Comparison of ENCODE assay signal across 12 cellular contexts in the genomic region with DNA sequence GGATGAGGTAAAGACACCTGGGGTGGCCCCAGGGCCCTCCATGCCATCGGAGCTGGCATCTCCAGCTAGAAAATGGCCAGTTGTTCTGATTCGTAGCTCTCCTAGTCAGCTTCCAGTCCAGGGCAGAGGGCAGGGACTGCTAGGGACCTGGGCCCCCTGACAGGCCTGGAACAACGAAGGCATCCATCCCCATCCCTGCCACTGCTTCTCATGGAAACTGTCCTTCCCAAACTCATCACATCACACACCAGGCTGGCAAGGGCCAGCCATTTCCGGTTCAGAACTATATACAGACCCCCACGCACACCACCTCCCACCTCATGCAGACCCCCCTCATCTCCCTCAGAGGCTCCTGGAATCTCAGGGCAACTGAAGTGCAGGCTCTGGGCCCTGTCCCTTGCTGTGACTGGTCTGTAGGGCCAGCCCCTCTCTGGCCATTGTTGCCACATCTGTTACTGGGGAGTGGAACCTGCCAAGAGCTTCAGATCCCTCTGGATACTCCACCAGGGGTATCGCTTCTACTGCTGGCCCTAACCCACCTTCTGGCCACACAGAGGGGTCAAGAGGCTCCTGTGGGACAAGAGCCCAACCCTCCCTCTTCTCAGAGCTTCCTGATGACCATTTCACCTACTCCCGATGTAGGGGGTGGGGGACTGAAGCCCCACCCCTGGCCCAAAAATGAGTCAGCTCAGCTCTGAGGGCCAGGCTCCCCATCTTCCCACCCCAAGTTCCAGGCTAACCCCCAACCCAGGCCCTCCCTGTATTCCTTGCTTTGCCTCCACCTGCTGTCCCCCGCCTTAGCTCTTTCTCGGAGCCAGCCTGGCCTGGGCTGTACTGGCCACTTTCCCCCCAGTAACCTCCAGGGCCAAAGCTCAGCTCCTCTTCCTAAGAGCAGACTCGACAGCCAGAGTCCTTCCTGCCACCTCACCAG. TPM values are rescaled to one million over a fixed set of nuclear protein-coding genes. Genes with fewer than 3 reads are reported as not detected.
DNase-seq lines count a peak whose midpoint lies in the region; ATAC-seq and TF ChIP-seq lines count a peak whose summit lies in the region.
"Had no signal": no experiment of that assay in that cellular context is flagged by ENCODE, and none has a peak within 500 bp of the region (broad histone marks: within the 10 kb centered on the region; RNA-seq: fewer than 3 reads in every experiment).

No MANE protein-coding gene starts in this region.

- H3K9me3 Mint-ChIP-seq in activated CD4-positive, alpha-beta T cell treated with anti-CD3 and anti-CD28 coated beads, Interleukin-2, amount 10 ng/mL, durations not matched to agents 24 days and 14 days: no peaks in the 10 kb centered on the region
- no peaks in the 10 kb centered on the region for H3K9me3 Mint-ChIP-seq in effector memory CD8-positive, alpha-beta T cell

- H3K4me1 ChIP-seq in OCI-LY1 (ENCODE audit: insufficient read depth, low read length, severe bottlenecking): peaks cover 86% of the 10 kb centered on the region

- H3K9me3 ChIP-seq in OCI-LY1 (ENCODE audit: low read length): no peaks in the 10 kb centered on the region
- H3K9me3 ChIP-seq: ovary had no signal

- peaks cover 53% of the 10 kb centered on the region for H3K4me1 Mint-ChIP-seq in activated CD4-positive, alpha-beta T cell treated with anti-CD3 and anti-CD28 coated beads, Interleukin-2, amount 10 ng/mL, durations not matched to agents 24 days and 14 days
- H3K4me1 Mint-ChIP-seq in effector memory CD8-positive, alpha-beta T cell (ENCODE audit: low read depth in 2 of 2): peaks cover 34 to 49% of the 10 kb centered on the region in 2 donors

- no peaks in the 10 kb centered on the region for H3K27me3 Mint-ChIP-seq in activated CD4-positive, alpha-beta T cell treated with anti-CD3 and anti-CD28 coated beads, Interleukin-2, amount 10 ng/mL, durations not matched to agents 24 days and 14 days
- no peaks in the 10 kb centered on the region for H3K27me3 Mint-ChIP-seq in effector memory CD8-positive, alpha-beta T cell

- H3K4me2 ChIP-seq in OCI-LY1 (ENCODE audit: low read length): peak overlapping the region; percentile 88

- H3K79me2 ChIP-seq in OCI-LY1 (ENCODE audit: insufficient read depth, low read length): no peaks in the 10 kb centered on the region; the same call in 1 of the 2 replicates

- no peaks in the 10 kb centered on the region for H3K9me2 ChIP-seq in OCI-LY1 (ENCODE audit: low read depth, low read length)

- H3K27me3 ChIP-seq in OCI-LY1 (ENCODE audit: insufficient read depth, low read length): no peaks in the 10 kb centered on the region

- H4K20me1 ChIP-seq in OCI-LY1 (ENCODE audit: insufficient read depth, low read length): no peaks in the 10 kb centered on the region

- peak overlapping the region; percentile 98 for H3K27ac ChIP-seq in OCI-LY1 (ENCODE audit: low read depth, low read length, poor library complexity, severe bottlenecking)
- H3K27ac ChIP-seq in skin epidermis: peak overlapping the region in 19 of 21 experiments; percentile 6 to 86 (median 63)
- H3K27ac ChIP-seq: ovary had no signal

- DNase-seq in activated CD4-positive, alpha-beta T cell treated with anti-CD3 and anti-CD28 coated beads, Interleukin-2, amount 10 ng/mL, durations not matched to agents 24 days and 14 days: no peak
- DNase-seq in activated CD4-positive, alpha-beta T cell treated with anti-CD3 and anti-CD28 coated beads, Interleukin-2, amount 50 U/mL, for 1 hour: no peak
- no peak for DNase-seq in effector memory CD8-positive, alpha-beta T cell
- DNase-seq in NCI-H2227 (lab: John Stamatoyannopoulos, UW; ENCODE audit: unreplicated experiment): no peak
- no peak for DNase-seq in GM10266 (ENCODE audit: extremely low spot score)
- DNase-seq: activated CD4-positive, alpha-beta T cell treated with anti-CD3 and anti-CD28 coated beads, Interleukin-2, amount 50 U/mL, for 4 hours; hippocampal formation; NCI-H748 treated with DMSO at 0.1 percent for 48 hours had no signal

- H3K36me3 Mint-ChIP-seq in activated CD4-positive, alpha-beta T cell treated with anti-CD3 and anti-CD28 coated beads, Interleukin-2, amount 10 ng/mL, durations not matched to agents 24 days and 14 days (ENCODE audit: low read depth): peaks cover 10% of the 10 kb centered on the region
- peaks cover 12% of the 10 kb centered on the region for H3K36me3 Mint-ChIP-seq in effector memory CD8-positive, alpha-beta T cell (ENCODE audit: insufficient read depth)

- H3F3A ChIP-seq in OCI-LY1 (ENCODE audit: insufficient read depth, low read length): no peaks in the 10 kb centered on the region

- no peak overlapping the region for H2AFZ ChIP-seq in OCI-LY1 (ENCODE audit: low read length)

- ATAC-seq in effector memory CD8-positive, alpha-beta T cell (replicated peaks): no peak
- no peak for ATAC-seq in HG03097 (IDR thresholded peaks at IDR 0.05; ENCODE audit: low FRiP score, unreplicated experiment)

- H3K4me3 ChIP-seq in OCI-LY1 (ENCODE audit: low read depth, low read length, poor library complexity, severe bottlenecking) (peak overlapping the region; percentile 90), skin epidermis (peak overlapping the region in 2 of 7 experiments; percentile 50 to 62)
- H3K4me3 ChIP-seq: ovary had no signal

- no peak for TF ChIP-seq CTCF in OCI-LY1 (IDR thresholded peaks at IDR 0.05; ENCODE audit: low read length)
- no peak for TF ChIP-seq CTCF in GM10266 (IDR thresholded peaks at IDR 0.05; ENCODE audit: control insufficient read depth, insufficient read depth, low read depth, missing control alignments)

- peaks cover 33% of the 10 kb centered on the region for H3K36me3 ChIP-seq in OCI-LY1 (ENCODE audit: insufficient read depth, low read length)
- H3K36me3 ChIP-seq: ovary had no signal

- peak overlapping the region; percentile 99 for H3K4me3 Mint-ChIP-seq in activated CD4-positive, alpha-beta T cell treated with anti-CD3 and anti-CD28 coated beads, Interleukin-2, amount 10 ng/mL, durations not matched to agents 24 days and 14 days
- H3K4me3 Mint-ChIP-seq in effector memory CD8-positive, alpha-beta T cell: peak overlapping the region; percentile 92 to 93

- intact Hi-C loops in activated CD4-positive, alpha-beta T cell treated with anti-CD3 and anti-CD28 coated beads, Interleukin-2, amount 10 ng/mL, durations not matched to agents 24 days and 14 days (cut with micrococcal nuclease): loop anchor here (1.0 to 5.0 kb wide), 4 partner anchors 23 to 739 kb away; no protein-coding TSS in a partner anchor

- H3K27ac Mint-ChIP-seq in activated CD4-positive, alpha-beta T cell treated with anti-CD3 and anti-CD28 coated beads, Interleukin-2, amount 10 ng/mL, durations not matched to agents 24 days and 14 days: peak overlapping the region; percentile 99
- H3K27ac Mint-ChIP-seq in effector memory CD8-positive, alpha-beta T cell: peak overlapping the region; percentile 96 to 98

- peak overlapping the region; percentile 97 for H3K9ac ChIP-seq in OCI-LY1 (ENCODE audit: low read length)

RNA-seq across cellular contexts. Expression of gene MZB1, which starts 1.2 kb away (rescaled TPM):
- total RNA-seq in activated CD4-positive, alpha-beta T cell treated with anti-CD3 and anti-CD28 coated beads, Interleukin-2, amount 10 ng/mL, durations not matched to agents 24 days and 14 days: 28.3 and 29.1 TPM in 2 replicates

RNA-seq across cellular contexts. Expression of gene PROB1, which starts 4.0 kb away (rescaled TPM):
- total RNA-seq in activated CD4-positive, alpha-beta T cell treated with anti-CD3 and anti-CD28 coated beads, Interleukin-2, amount 10 ng/mL, durations not matched to agents 24 days and 14 days: 8.4 and 9.2 TPM in 2 replicates

RNA-seq across cellular contexts. Expression of gene SLC23A1, which starts 7.8 kb away (rescaled TPM):
- 1.8 and 2.1 TPM in 2 replicates for total RNA-seq in activated CD4-positive, alpha-beta T cell treated with anti-CD3 and anti-CD28 coated beads, Interleukin-2, amount 10 ng/mL, durations not matched to agents 24 days and 14 days

RNA-seq across cellular contexts. Expression of gene SPATA24, which starts 13.0 kb away (rescaled TPM):
- total RNA-seq in activated CD4-positive, alpha-beta T cell treated with anti-CD3 and anti-CD28 coated beads, Interleukin-2, amount 10 ng/mL, durations not matched to agents 24 days and 14 days: 4.2 TPM in 2 replicates

RNA-seq across cellular contexts. Expression of gene DNAJC18, which starts 48.4 kb away (rescaled TPM):
- total RNA-seq in activated CD4-positive, alpha-beta T cell treated with anti-CD3 and anti-CD28 coated beads, Interleukin-2, amount 10 ng/mL, durations not matched to agents 24 days and 14 days: 34.2 and 38.6 TPM in 2 replicates
